15 cellular contexts compared by ENCODE assay signal in the genomic region with DNA sequence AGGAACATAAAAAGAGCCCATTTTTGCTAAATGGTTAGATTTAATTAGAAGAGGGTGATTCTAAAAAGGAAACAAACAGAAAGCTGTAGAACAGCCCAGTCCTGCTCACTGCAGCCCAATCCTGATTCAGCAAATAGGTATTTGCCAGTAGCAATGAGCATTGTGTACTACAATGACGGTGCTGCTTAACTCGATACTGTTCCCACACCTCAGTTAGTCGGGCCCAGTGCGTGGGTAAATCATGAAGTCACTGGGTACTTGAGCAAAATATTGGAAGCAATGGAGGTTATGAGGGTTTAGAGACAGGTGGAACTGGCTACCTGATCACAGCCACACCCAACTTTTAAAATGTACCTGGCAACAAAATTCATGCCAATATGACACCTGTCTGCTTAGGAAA.
DNase-seq lines count a peak whose midpoint lies in the region; ATAC-seq, FAIRE-seq and TF ChIP-seq lines count a peak whose summit lies in the region.
"Had no signal": no experiment of that assay in that cellular context is flagged by ENCODE, and none has a peak within 500 bp of the region (broad histone marks: within the 10 kb centered on the region; RNA-seq: fewer than 3 reads in every experiment).

No MANE protein-coding gene starts in this region.

- in situ Hi-C loops in gastrocnemius medialis (cut with MboI; ENCODE audit: low sequenced_read_pairs in 4 of 4): no loop called here

- H3K27ac Mint-ChIP-seq in activated naive CD4-positive, alpha-beta T cell treated with anti-CD3 and anti-CD28 coated beads, Interleukin-2, amount 10 ng/mL, durations not matched to agents 7 days and 5 days: no peak overlapping the region
- no peak overlapping the region for H3K27ac Mint-ChIP-seq in glutamatergic neuron (ENCODE audit: unreplicated experiment)
- H3K27ac Mint-ChIP-seq: activated B cell treated with CpG ODN at 0.5 μM for 24 hours had no signal

- H3K4me1 ChIP-seq in gastrocnemius medialis: no peaks in the 10 kb centered on the region
- H3K4me1 ChIP-seq: right atrium auricular region had no signal

- H3K27me3 Mint-ChIP-seq in activated naive CD4-positive, alpha-beta T cell treated with anti-CD3 and anti-CD28 coated beads, Interleukin-2, amount 10 ng/mL, durations not matched to agents 7 days and 5 days: no peaks in the 10 kb centered on the region
- H3K27me3 Mint-ChIP-seq in glutamatergic neuron (ENCODE audit: unreplicated experiment): no peaks in the 10 kb centered on the region
- H3K27me3 Mint-ChIP-seq: activated B cell treated with CpG ODN at 0.5 μM for 24 hours; central memory CD8-positive, alpha-beta T cell had no signal

- H3K9ac ChIP-seq in SK-N-MC (ENCODE audit: insufficient read length): no peak overlapping the region

- CTCF ChIA-PET in activated naive CD4-positive, alpha-beta T cell treated with anti-CD3 and anti-CD28 coated beads, Interleukin-2, amount 10 ng/mL, durations not matched to agents 7 days and 5 days (lab: Charles Lee): no interaction called here

- DNase-seq in H54 (ENCODE audit: insufficient read length, low spot score) (no peak), SK-N-MC (ENCODE audit: low read depth, low spot score) (no peak), fibroblast of peridontal ligament (ENCODE audit: extremely low read depth) (peak; percentile 88), skeletal muscle cell (ENCODE audit: low read depth) (peak; percentile 82), glutamatergic neuron (no peak), gastrocnemius medialis (no peak), foreskin melanocyte (no peak)
- no peak for DNase-seq in activated naive CD4-positive, alpha-beta T cell treated with anti-CD3 and anti-CD28 coated beads, Interleukin-2, amount 10 ng/mL, durations not matched to agents 7 days and 5 days
- DNase-seq: activated B cell treated with CpG ODN at 0.5 μM for 24 hours, head of caudate nucleus, midbrain, NCI-H2081 treated with DMSO at 0.1 percent for 48 hours had no signal

- H3K9me3 ChIP-seq in SK-N-MC (ENCODE audit: low read depth, low read length): no peaks in the 10 kb centered on the region
- no peaks in the 10 kb centered on the region for H3K9me3 ChIP-seq in gastrocnemius medialis
- H3K9me3 ChIP-seq: right atrium auricular region, thyroid gland had no signal

- no peak for TF ChIP-seq POLR2A in H54 (IDR thresholded peaks at IDR 0.05; ENCODE audit: low read depth, low read length)
- TF ChIP-seq POLR2A in gastrocnemius medialis (IDR thresholded peaks at IDR 0.05): no peak

- H3K4me3 Mint-ChIP-seq in activated naive CD4-positive, alpha-beta T cell treated with anti-CD3 and anti-CD28 coated beads, Interleukin-2, amount 10 ng/mL, durations not matched to agents 7 days and 5 days: no peak overlapping the region
- no peak overlapping the region for H3K4me3 Mint-ChIP-seq in glutamatergic neuron (ENCODE audit: unreplicated experiment)
- H3K4me3 Mint-ChIP-seq: activated B cell treated with CpG ODN at 0.5 μM for 24 hours; central memory CD8-positive, alpha-beta T cell had no signal

- H3K9me3 Mint-ChIP-seq in activated naive CD4-positive, alpha-beta T cell treated with anti-CD3 and anti-CD28 coated beads, Interleukin-2, amount 10 ng/mL, durations not matched to agents 7 days and 5 days: no peaks in the 10 kb centered on the region
- no peaks in the 10 kb centered on the region for H3K9me3 Mint-ChIP-seq in glutamatergic neuron (ENCODE audit: unreplicated experiment)

- H3K27ac ChIP-seq in SK-N-MC (peak overlapping the region; percentile 40), gastrocnemius medialis (no peak overlapping the region)
- H3K27ac ChIP-seq: right atrium auricular region had no signal

- H3K4me1 Mint-ChIP-seq in activated naive CD4-positive, alpha-beta T cell treated with anti-CD3 and anti-CD28 coated beads, Interleukin-2, amount 10 ng/mL, durations not matched to agents 7 days and 5 days: no peaks in the 10 kb centered on the region
- peaks cover 3% of the 10 kb centered on the region for H3K4me1 Mint-ChIP-seq in glutamatergic neuron (ENCODE audit: low read depth, unreplicated experiment)
- H3K4me1 Mint-ChIP-seq: activated B cell treated with CpG ODN at 0.5 μM for 24 hours; central memory CD8-positive, alpha-beta T cell had no signal

- FAIRE-seq in H54 (lab: Jason Lieb, UNC): peak; percentile 99

- TF ChIP-seq CTCF in glutamatergic neuron (IDR thresholded peaks at IDR 0.05; ENCODE audit: partially characterized antibody, unreplicated experiment) (no peak), gastrocnemius medialis (IDR thresholded peaks at IDR 0.05 in 4 of 5, conservative IDR thresholded peaks at IDR 0.05 in 1 of 5) (no peak)

- H3K27me3 ChIP-seq in gastrocnemius medialis: no peaks in the 10 kb centered on the region
- H3K27me3 ChIP-seq: right atrium auricular region, thyroid gland had no signal

- no peak for ATAC-seq in gastrocnemius medialis

- intact Hi-C loops in gastrocnemius medialis (cut with DNase I; ENCODE audit: low total_unique reads): no loop called here

- H3K36me3 Mint-ChIP-seq in activated naive CD4-positive, alpha-beta T cell treated with anti-CD3 and anti-CD28 coated beads, Interleukin-2, amount 10 ng/mL, durations not matched to agents 7 days and 5 days: no peaks in the 10 kb centered on the region
- H3K36me3 Mint-ChIP-seq in glutamatergic neuron (ENCODE audit: unreplicated experiment): no peaks in the 10 kb centered on the region

- H3K4me3 ChIP-seq in SK-N-MC (no peak overlapping the region), skeletal muscle cell (ENCODE audit: low read depth, low read length) (no peak overlapping the region), gastrocnemius medialis (no peak overlapping the region)
- H3K4me3 ChIP-seq: right atrium auricular region, thyroid gland had no signal

- H3K36me3 ChIP-seq in SK-N-MC (ENCODE audit: insufficient read depth, low read length) (no peaks in the 10 kb centered on the region), gastrocnemius medialis (no peaks in the 10 kb centered on the region)
- H3K36me3 ChIP-seq: right atrium auricular region, thyroid gland had no signal

Comparison
In these comparisons a context has a peak if more than half of its experiments do, and no peak if none do; other contexts are left out.
1. DNase-seq: peak in fibroblast of peridontal ligament (single experiment) and skeletal muscle cell (single experiment); none in H54 (single experiment), SK-N-MC (single experiment), activated naive CD4-positive, alpha-beta T cell treated with anti-CD3 and anti-CD28 coated beads, Interleukin-2, amount 10 ng/mL, durations not matched to agents 7 days and 5 days (single experiment), glutamatergic neuron (single experiment), gastrocnemius medialis (0 of 2) and foreskin melanocyte (single experiment).